15 cellular contexts compared by ENCODE assay signal in genomic region chr1:186781731-186782130, GRCh38. TPM values are rescaled to one million over a fixed set of nuclear protein-coding genes. Genes with fewer than 3 reads are reported as not detected.
"Had no signal": no experiment of that assay in that cellular context is flagged by ENCODE, and none has a peak within 500 bp of the region (broad histone marks: within the 10 kb centered on the region; RNA-seq: fewer than 3 reads in every experiment).

No MANE protein-coding gene starts in this region.

- ATAC-seq: activated T-cell treated with anti-CD3 and anti-CD28 coated beads, Interleukin-2, amount 50 U/mL, for 72 hours; naive thymus-derived CD4-positive, alpha-beta T cell had no signal

- H3K36me3 ChIP-seq: esophagus squamous epithelium, neural progenitor cell, spleen had no signal

- H3K9me3 ChIP-seq: esophagus squamous epithelium, spleen had no signal

- H2AFZ ChIP-seq: neural progenitor cell had no signal

- H3K27me3 ChIP-seq: esophagus squamous epithelium, neural progenitor cell, spleen had no signal

- H3K4me3 ChIP-seq: esophagus squamous epithelium, neural progenitor cell, spleen had no signal

- H3K27ac ChIP-seq: esophagus squamous epithelium, neural progenitor cell, spleen had no signal

- H3K9ac ChIP-seq: neural progenitor cell had no signal

- H3K4me2 ChIP-seq: neural progenitor cell had no signal

- H3K4me1 ChIP-seq: esophagus squamous epithelium, neural progenitor cell, spleen had no signal

- DNase-seq: activated CD4-positive, alpha-beta T cell treated with anti-CD3 and anti-CD28 coated beads, Interleukin-2, amount 50 U/mL, for 4 hours; activated gamma-delta T cell; activated T-cell treated with anti-CD3 and anti-CD28 coated beads, Interleukin-2, amount 50 U/mL, for 72 hours; effector CD8-positive, alpha-beta T cell; esophagus squamous epithelium; foreskin melanocyte; head of caudate nucleus; kidney glomerular epithelial cell; mesendoderm; naive thymus-derived CD4-positive, alpha-beta T cell; spleen; stimulated activated CD8-positive, alpha-beta memory T cell treated with anti-CD3 and anti-CD28 coated beads, Interleukin-4, amount 100 ng/mL, for 48 hours; stimulated activated naive CD4-positive, alpha-beta T cell had no signal

- FAIRE-seq: bronchial epithelial cell had no signal

RNA-seq across cellular contexts. Expression of gene PLA2G4A, which starts 47.0 kb away (rescaled TPM):
- polyA plus RNA-seq: naive thymus-derived CD4-positive, alpha-beta T cell had no signal
